15 cellular contexts compared by ENCODE assay signal in the genomic region with DNA sequence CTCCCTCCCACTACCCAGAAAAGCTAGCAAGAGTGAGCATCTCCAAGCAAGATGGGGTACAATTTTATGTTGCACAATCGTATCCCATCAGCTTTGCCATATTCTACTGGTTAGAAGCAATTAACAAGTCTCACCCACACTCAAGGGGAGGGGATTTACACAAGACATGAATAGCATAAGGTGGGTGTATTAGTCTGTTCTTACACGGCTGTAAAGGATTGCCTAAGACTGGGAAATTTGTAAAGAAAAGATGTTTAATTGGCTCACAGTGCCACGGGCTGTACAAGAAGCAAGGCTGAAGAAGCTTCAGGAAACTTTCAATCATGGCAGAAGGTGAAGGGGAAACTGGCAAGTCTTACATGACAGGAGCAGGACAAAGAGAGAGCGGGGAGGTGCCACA.
"Had no signal": no experiment of that assay in that cellular context is flagged by ENCODE, and none has a peak within 500 bp of the region (broad histone marks: within the 10 kb centered on the region; RNA-seq: fewer than 3 reads in every experiment).

No MANE protein-coding gene starts in this region.

- H3K4me3 ChIP-seq: neural progenitor cell, right atrium auricular region, thoracic aorta, upper lobe of left lung had no signal

- H3K4me3 Mint-ChIP-seq: activated naive CD8-positive, alpha-beta T cell treated with anti-CD3 and anti-CD28 coated beads, Interleukin-2, amount 10 ng/mL, durations not matched to agents 7 days and 5 days; neural progenitor cell; T-helper 1 cell treated with Interleukin-12 subunit alpha and Interleukin-12 subunit beta and Interleukin-4 antibody, amounts not matched to agents 30 μg/mL and 1 μg/mL, for 36 hours had no signal

- H3K27me3 Mint-ChIP-seq: activated naive CD8-positive, alpha-beta T cell treated with anti-CD3 and anti-CD28 coated beads, Interleukin-2, amount 10 ng/mL, durations not matched to agents 7 days and 5 days; progenitor cell of endocrine pancreas had no signal

- H3K9me3 Mint-ChIP-seq: neural progenitor cell had no signal

- H3K36me3 Mint-ChIP-seq: neural progenitor cell had no signal

- DNase-seq: activated gamma-delta T cell; activated naive CD8-positive, alpha-beta T cell treated with anti-CD3 and anti-CD28 coated beads, Interleukin-2, amount 10 ng/mL, durations not matched to agents 7 days and 5 days; activated T-cell treated with anti-CD3 and anti-CD28 coated beads, Interleukin-2, amount 50 U/mL, for 1 hour; anterior cingulate cortex; brain microvascular endothelial cell; cortex of kidney; erythroblast; stimulated activated CD4-positive, alpha-beta T cell treated with anti-CD3 and anti-CD28 coated beads, Interleukin-2, amount 100 ng/mL, for 24 hours; upper lobe of left lung had no signal

- ATAC-seq: activated CD4-positive, CD25-positive, alpha-beta regulatory T cell treated with anti-CD3 and anti-CD28 coated beads, Interleukin-2, amount 50 U/mL, for 24 hours had no signal

- H3K27ac Mint-ChIP-seq: activated naive CD8-positive, alpha-beta T cell treated with anti-CD3 and anti-CD28 coated beads, Interleukin-2, amount 10 ng/mL, durations not matched to agents 7 days and 5 days; neural progenitor cell; progenitor cell of endocrine pancreas; T-helper 1 cell treated with Interleukin-12 subunit alpha and Interleukin-12 subunit beta and Interleukin-4 antibody, amounts not matched to agents 30 μg/mL and 1 μg/mL, for 36 hours had no signal
